Comparison of ENCODE assay signal across 24 cellular contexts in the genomic region with DNA sequence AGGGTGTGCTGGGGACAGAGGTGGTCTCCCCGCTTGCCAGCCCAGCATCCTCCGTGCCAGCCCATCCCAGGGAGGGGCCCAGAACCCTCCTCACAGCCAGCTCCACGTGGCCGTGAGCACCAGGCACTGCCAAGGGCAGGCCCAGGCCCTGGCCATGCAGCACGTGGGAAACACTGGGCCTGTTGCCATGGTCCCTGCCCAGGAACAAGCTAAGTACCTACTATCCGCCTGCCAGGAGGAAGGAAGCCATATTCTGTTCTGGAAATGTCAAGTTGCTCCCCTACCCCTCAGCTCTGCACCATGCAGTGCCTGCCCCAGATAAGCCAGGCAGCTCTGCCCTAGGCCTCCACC.
DNase-seq lines count a peak whose midpoint lies in the region; ATAC-seq and TF ChIP-seq lines count a peak whose summit lies in the region.
"Had no signal": no experiment of that assay in that cellular context is flagged by ENCODE, and none has a peak within 500 bp of the region (broad histone marks: within the 10 kb centered on the region; RNA-seq: fewer than 3 reads in every experiment).

No MANE protein-coding gene starts in this region.

- H3K56ac ChIP-seq in IMR-90 (ENCODE audit: extremely low read depth, insufficient read depth, low read length), result no peak overlapping the region

- H3K4me3 Mint-ChIP-seq in MCF 10A (ENCODE audit: unreplicated experiment) (no peak overlapping the region), type B pancreatic cell (no peak overlapping the region)
- H3K4me3 Mint-ChIP-seq: activated naive CD4-positive, alpha-beta T cell treated with anti-CD3 and anti-CD28 coated beads, Interleukin-2, amount 10 ng/mL, durations not matched to agents 7 days and 5 days; B cell; natural killer cell; WTC11 had no signal

- H3K36me3 ChIP-seq in IMR-90 (ENCODE audit: control insufficient read depth, insufficient read depth, low read length) (no peaks in the 10 kb centered on the region), mucosa of descending colon (ENCODE audit: low read depth) (no peaks in the 10 kb centered on the region)
- H3K36me3 ChIP-seq: tibial artery had no signal

- in situ Hi-C loops in IMR-90 (cut with MboI; ENCODE audit: low sequenced_read_pairs), result no loop called here

- no peak overlapping the region for H3K23ac ChIP-seq in IMR-90 (ENCODE audit: low read depth, low read length)

- no peak overlapping the region for H4K5ac ChIP-seq in IMR-90 (ENCODE audit: low read depth, low read length)

- intact Hi-C loops in IMR-90 (cut with micrococcal nuclease) (no loop called here), cardiac septum (cut with DNase I) (no loop called here), mucosa of descending colon (cut with DNase I, micrococcal nuclease) (no loop called here), MCF 10A (cut with micrococcal nuclease) (no loop called here)

- CTCF ChIA-PET in IMR-90 (lab: Yijun Ruan, JAX), result no interaction called here
- CTCF ChIA-PET in MCF 10A (lab: Yijun Ruan, JAX), result interaction anchor here (0.6 kb wide), 1 partner anchor 31 kb away, joined by 3 read pairs; no protein-coding TSS in a partner anchor

- no peak overlapping the region for H2BK20ac ChIP-seq in IMR-90 (ENCODE audit: low read depth, low read length)

- H3K9me3 ChIP-seq in IMR-90 (ENCODE audit: control insufficient read depth, insufficient read depth, low read length), result peaks cover 9% of the 10 kb centered on the region
- H3K9me3 ChIP-seq in mucosa of descending colon, result no peaks in the 10 kb centered on the region
- H3K9me3 ChIP-seq: A549, tibial artery had no signal

- H3K4me1 Mint-ChIP-seq in MCF 10A (ENCODE audit: insufficient read depth, unreplicated experiment), result no peaks in the 10 kb centered on the region
- H3K4me1 Mint-ChIP-seq in type B pancreatic cell (ENCODE audit: unreplicated experiment), result peaks cover 15% of the 10 kb centered on the region
- H3K4me1 Mint-ChIP-seq: activated naive CD4-positive, alpha-beta T cell treated with anti-CD3 and anti-CD28 coated beads, Interleukin-2, amount 10 ng/mL, durations not matched to agents 7 days and 5 days; B cell; natural killer cell; WTC11 had no signal

- no peaks in the 10 kb centered on the region for H3K4me1 ChIP-seq in IMR-90 (ENCODE audit: control insufficient read depth, insufficient read depth, low read length)
- H3K4me1 ChIP-seq in mucosa of descending colon (ENCODE audit: low read depth), result no peaks in the 10 kb centered on the region
- H3K4me1 ChIP-seq: A549, tibial artery had no signal

- no peak overlapping the region for H3K18ac ChIP-seq in IMR-90 (ENCODE audit: low read depth, low read length)

- ATAC-seq in IMR-90 (ENCODE audit: low read depth) (no peak), mucosa of descending colon (peak; percentile 15)
- ATAC-seq: A549, natural killer cell had no signal

- no peaks in the 10 kb centered on the region for H3K9me1 ChIP-seq in IMR-90 (ENCODE audit: insufficient read depth, low read length)

- dilution Hi-C loops in IMR-90 (cut with HindIII; ENCODE audit: low sequenced_read_pairs, unreplicated experiment), result no loop called here

- H3K27ac Mint-ChIP-seq in MCF 10A (ENCODE audit: low read depth, unreplicated experiment) (no peak overlapping the region), type B pancreatic cell (no peak overlapping the region)
- H3K27ac Mint-ChIP-seq: activated naive CD4-positive, alpha-beta T cell treated with anti-CD3 and anti-CD28 coated beads, Interleukin-2, amount 10 ng/mL, durations not matched to agents 7 days and 5 days; B cell; natural killer cell; WTC11 had no signal

- H3K4me2 ChIP-seq in IMR-90 (ENCODE audit: low read depth, low read length), result no peak overlapping the region
- H3K4me2 ChIP-seq: A549, PC-9, smooth muscle cell had no signal

- H3K27me3 Mint-ChIP-seq in MCF 10A (ENCODE audit: insufficient read depth, unreplicated experiment) (peaks cover 31% of the 10 kb centered on the region), type B pancreatic cell (peaks cover 32% of the 10 kb centered on the region)
- H3K27me3 Mint-ChIP-seq: activated naive CD4-positive, alpha-beta T cell treated with anti-CD3 and anti-CD28 coated beads, Interleukin-2, amount 10 ng/mL, durations not matched to agents 7 days and 5 days had no signal

- no peak overlapping the region for H2AK5ac ChIP-seq in IMR-90 (ENCODE audit: low read depth, low read length)

- no peak overlapping the region for H2BK15ac ChIP-seq in IMR-90 (ENCODE audit: low read depth, low read length)

- no peak overlapping the region for H4K8ac ChIP-seq in IMR-90 (ENCODE audit: low read depth in 2 of 2, low read length in 2 of 2)

- peak; percentile 6 for DNase-seq in AG20443 (ENCODE audit: low spot score)
- no peak for DNase-seq in IMR-90
- DNase-seq in cardiac septum (ENCODE audit: low spot score), result peak; percentile 87
- no peak for DNase-seq in mucosa of descending colon
- DNase-seq in SW 1271 (lab: John Stamatoyannopoulos, UW), result no peak
- no peak for DNase-seq in MCF 10A (ENCODE audit: unreplicated experiment)
- no peak for DNase-seq in T1000 (lab: John Stamatoyannopoulos, UW)
- no peak for DNase-seq in type B pancreatic cell (ENCODE audit: extremely low spot score, unreplicated experiment)
- DNase-seq: activated CD4-positive, alpha-beta T cell treated with anti-CD3 and anti-CD28 coated beads, Interleukin-2, amount 50 U/mL, for 1 hour; activated naive CD4-positive, alpha-beta T cell treated with anti-CD3 and anti-CD28 coated beads, Interleukin-2, amount 10 ng/mL, durations not matched to agents 7 days and 5 days; GDM1; natural killer cell; NCI-H1048; NCI-H526; NK-92 treated with Interleukin-12 subunit alpha and Interleukin-12 subunit beta, amount 100 ng/mL, for 24 hours; PC-9; SHP77 treated with DMSO at 0.1 percent for 48 hours; stimulated activated CD4-positive, alpha-beta T cell treated with anti-CD3 and anti-CD28 coated beads, Interleukin-2, amount 100 ng/mL, for 24 hours; T-helper 9 cell; tibial artery had no signal

- BruUV-seq in IMR-90 (replicated peaks; lab: Mats Ljungman, UMichigan), result no TSS peak
- no TSS peak for BruUV-seq in MCF 10A (replicated peaks; lab: Mats Ljungman, UMichigan)

- no peak for TF ChIP-seq RAD21 in IMR-90 (IDR thresholded peaks at IDR 0.05; ENCODE audit: low read length)

- no peak overlapping the region for H2AK9ac ChIP-seq in IMR-90 (replicated peaks; ENCODE audit: low read depth, low read length, poor library complexity)

- H3K14ac ChIP-seq in IMR-90 (replicated peaks; ENCODE audit: low read depth, low read length), result no peak overlapping the region

- no peak overlapping the region for H3K4ac ChIP-seq in IMR-90 (ENCODE audit: low read depth, low read length)

- H4K91ac ChIP-seq in IMR-90 (ENCODE audit: insufficient read depth, low read depth, low read length), result no peak overlapping the region

- no peak overlapping the region for H3K9ac ChIP-seq in IMR-90 (ENCODE audit: low read depth, low read length)

- 62% methylated on average over 6 of the region's 6 CpGs; no CpG with 5 or more reads in 1 of the 2 experiments for WGBS in IMR-90 (ENCODE audit: extremely low coverage in 2 of 2, insufficient read length in 1 of 2), 2 experiments

- no peak overlapping the region for H3K27ac ChIP-seq in IMR-90 (ENCODE audit: insufficient read depth, low read length)
- H3K27ac ChIP-seq: A549, PC-9, tibial artery had no signal

- no peaks in the 10 kb centered on the region for H3K79me1 ChIP-seq in IMR-90 (ENCODE audit: low read depth in 1 of 2, low read length in 2 of 2)

- H2BK5ac ChIP-seq in IMR-90 (ENCODE audit: low read depth, low read length, poor library complexity, severe bottlenecking), result no peak overlapping the region

- H2BK120ac ChIP-seq in IMR-90 (ENCODE audit: low read depth, low read length), result no peak overlapping the region

- H3K36me3 Mint-ChIP-seq in MCF 10A (ENCODE audit: insufficient read depth, unreplicated experiment) (no peaks in the 10 kb centered on the region), type B pancreatic cell (no peaks in the 10 kb centered on the region)
- H3K36me3 Mint-ChIP-seq: activated naive CD4-positive, alpha-beta T cell treated with anti-CD3 and anti-CD28 coated beads, Interleukin-2, amount 10 ng/mL, durations not matched to agents 7 days and 5 days; natural killer cell; WTC11 had no signal

- TF ChIP-seq CTCF in IMR-90 (conservative IDR thresholded peaks at IDR 0.05; ENCODE audit: low read depth, low read length) (no peak), mucosa of descending colon (IDR thresholded peaks at IDR 0.05) (no peak), MCF 10A (IDR thresholded peaks at IDR 0.05; ENCODE audit: unreplicated experiment) (no peak), type B pancreatic cell (conservative IDR thresholded peaks at IDR 0.05) (no peak)

- TF ChIP-seq POLR2A in IMR-90 (IDR thresholded peaks at IDR 0.05; ENCODE audit: low read depth, low read length), result no peak

- H3K27me3 ChIP-seq in IMR-90 (ENCODE audit: control insufficient read depth, insufficient read depth, low read length), result peaks cover 53% of the 10 kb centered on the region

- H3K4me3 ChIP-seq in IMR-90 (ENCODE audit: insufficient read depth, low read depth, low read length), result no peak overlapping the region
- H3K4me3 ChIP-seq in mucosa of descending colon, result no peak overlapping the region
- H3K4me3 ChIP-seq: A549, PC-9, smooth muscle cell, tibial artery had no signal

- no peaks in the 10 kb centered on the region for H3K9me3 Mint-ChIP-seq in MCF 10A (ENCODE audit: unreplicated experiment)
- H3K9me3 Mint-ChIP-seq in type B pancreatic cell, result no peaks in the 10 kb centered on the region
- H3K9me3 Mint-ChIP-seq: activated naive CD4-positive, alpha-beta T cell treated with anti-CD3 and anti-CD28 coated beads, Interleukin-2, amount 10 ng/mL, durations not matched to agents 7 days and 5 days; natural killer cell; WTC11 had no signal

- H4K20me1 ChIP-seq in IMR-90 (ENCODE audit: insufficient read depth, low read length), result no peaks in the 10 kb centered on the region

- peak overlapping the region; percentile 45 for H2AFZ ChIP-seq in IMR-90 (replicated peaks; ENCODE audit: low read length, poor library complexity)
- H2AFZ ChIP-seq: PC-9 had no signal

- POLR2A ChIA-PET in IMR-90 (lab: Charles Lee; ENCODE audit: unreplicated experiment) (no interaction called here), MCF 10A (lab: Yijun Ruan, JAX) (no interaction called here)

TF ChIP-seq in IMR-90, 13 proteins besides CTCF, POLR2A, EP300 and RAD21 (continues in another document):
- TF ChIP-seq MAZ (IDR thresholded peaks at IDR 0.05; ENCODE audit: borderline replicate concordance, low read depth, low read length) (no peak), FOS (IDR thresholded peaks at IDR 0.05; ENCODE audit: low read depth, low read length) (no peak), SMC3 (IDR thresholded peaks at IDR 0.05; ENCODE audit: low read depth, low read length) (no peak)

Comparison
In these comparisons a context has a peak if more than half of its experiments do, and no peak if none do; other contexts are left out.
1. DNase-seq: peak in AG20443 (single experiment) and cardiac septum (single experiment); none in IMR-90 (single experiment), mucosa of descending colon (0 of 3), SW 1271 (0 of 2), MCF 10A (single experiment), T1000 (single experiment) and type B pancreatic cell (single experiment).